ENCODE assay signal across 21 cellular contexts in the genomic region with DNA sequence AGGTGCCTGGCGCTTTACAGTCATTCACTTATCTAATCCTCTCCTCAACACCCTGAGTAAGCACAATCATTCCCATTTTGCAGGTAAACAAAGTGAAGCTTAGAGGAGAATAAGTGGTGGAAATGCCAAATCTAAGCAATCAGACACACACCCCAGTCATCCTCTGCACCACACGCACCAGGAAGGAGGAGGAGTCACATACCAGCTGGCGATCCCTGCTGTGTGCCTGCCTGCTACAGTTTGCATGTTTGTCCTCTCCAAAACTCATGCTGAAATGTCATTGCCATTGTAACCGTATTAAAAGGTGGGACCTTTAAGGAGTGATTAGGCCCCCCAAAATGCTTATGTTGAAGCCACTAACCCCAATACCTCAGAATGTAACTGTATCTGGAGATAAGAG.
"Had no signal": no experiment of that assay in that cellular context is flagged by ENCODE, and none has a peak within 500 bp of the region (broad histone marks: within the 10 kb centered on the region; RNA-seq: fewer than 3 reads in every experiment).

No MANE protein-coding gene starts in this region.

- H3K4me1 ChIP-seq: adrenal gland, gastrocnemius medialis, heart right ventricle, right atrium auricular region, tibial nerve, uterus had no signal

- H3K27ac Mint-ChIP-seq: activated B cell treated with CpG ODN at 0.5 μM for 24 hours; activated CD8-positive, alpha-beta T cell treated with anti-CD3 and anti-CD28 coated beads for 36 hours; activated naive CD4-positive, alpha-beta T cell treated with anti-CD3 and anti-CD28 coated beads, Interleukin-2, amount 50 U/mL, for 24 hours; memory B cell; nephron; progenitor cell of endocrine pancreas; stimulated activated memory B cell treated with anti-CD40 and anti-IgM and Interleukin-4, amounts not matched to agents 10 μg/mL and 1 μg/mL and 100 μg/mL, for 72 hours had no signal

- H3K9me3 Mint-ChIP-seq: activated B cell treated with CpG ODN at 0.5 μM for 24 hours; activated CD8-positive, alpha-beta T cell treated with anti-CD3 and anti-CD28 coated beads for 36 hours; activated naive CD4-positive, alpha-beta T cell treated with anti-CD3 and anti-CD28 coated beads, Interleukin-2, amount 50 U/mL, for 24 hours; activated T-cell treated with anti-CD3 and anti-CD28 coated beads, Interleukin-2, amount 50 U/mL, for 4 hours; nephron; stimulated activated memory B cell treated with anti-CD40 and anti-IgM and Interleukin-4, amounts not matched to agents 10 μg/mL and 1 μg/mL and 100 μg/mL, for 72 hours had no signal

- H3K27me3 ChIP-seq: adrenal gland, gastrocnemius medialis, heart right ventricle, right atrium auricular region, tibial nerve, uterus had no signal

- H3K36me3 Mint-ChIP-seq: activated naive CD4-positive, alpha-beta T cell treated with anti-CD3 and anti-CD28 coated beads, Interleukin-2, amount 50 U/mL, for 24 hours; memory B cell; stimulated activated memory B cell treated with anti-CD40 and anti-IgM and Interleukin-4, amounts not matched to agents 10 μg/mL and 1 μg/mL and 100 μg/mL, for 72 hours had no signal

- FAIRE-seq: TTC549 had no signal

- H3K9me3 ChIP-seq: adrenal gland, gastrocnemius medialis, heart right ventricle, right atrium auricular region, tibial nerve, uterus had no signal

- H3K36me3 ChIP-seq: adrenal gland, gastrocnemius medialis, heart right ventricle, right atrium auricular region, tibial nerve, uterus had no signal

- H3K27ac ChIP-seq: adrenal gland, gastrocnemius medialis, heart right ventricle, right atrium auricular region, tibial nerve, uterus had no signal

- H3K4me1 Mint-ChIP-seq: activated B cell treated with CpG ODN at 0.5 μM for 24 hours; activated naive CD4-positive, alpha-beta T cell treated with anti-CD3 and anti-CD28 coated beads, Interleukin-2, amount 50 U/mL, for 24 hours; memory B cell; nephron; stimulated activated memory B cell treated with anti-CD40 and anti-IgM and Interleukin-4, amounts not matched to agents 10 μg/mL and 1 μg/mL and 100 μg/mL, for 72 hours had no signal

- ATAC-seq: activated CD8-positive, alpha-beta T cell treated with anti-CD3 and anti-CD28 coated beads for 36 hours; activated T-cell treated with anti-CD3 and anti-CD28 coated beads, Interleukin-2, amount 50 U/mL, for 4 hours; gastrocnemius medialis; heart right ventricle; left ventricle myocardium superior; stimulated activated memory B cell treated with anti-CD40 and anti-IgM and Interleukin-4, amounts not matched to agents 10 μg/mL and 1 μg/mL and 100 μg/mL, for 72 hours had no signal

- H3K4me3 ChIP-seq: adrenal gland, gastrocnemius medialis, heart right ventricle, right atrium auricular region, tibial nerve, uterus had no signal

- DNase-seq: activated B cell treated with CpG ODN at 0.5 μM for 24 hours; activated CD4-positive, alpha-beta T cell treated with anti-CD3 and anti-CD28 coated beads for 48 hours; activated CD8-positive, alpha-beta T cell treated with anti-CD3 and anti-CD28 coated beads for 36 hours; activated effector memory CD4-positive, alpha-beta T cell treated with anti-CD3 and anti-CD28 coated beads, Interleukin-2, amount 50 U/mL, for 16 hours; activated T-cell treated with anti-CD3 and anti-CD28 coated beads, Interleukin-2, amount 50 U/mL, for 4 hours; adrenal gland; erythroblast; gastrocnemius medialis; heart right ventricle; left ventricle myocardium superior; occipital lobe; stimulated activated CD4-positive, alpha-beta T cell treated with anti-CD3 and anti-CD28 coated beads, Interleukin-2, amount 100 ng/mL, for 48 hours; uterus had no signal

- H3K4me3 Mint-ChIP-seq: activated B cell treated with CpG ODN at 0.5 μM for 24 hours; activated CD8-positive, alpha-beta T cell treated with anti-CD3 and anti-CD28 coated beads for 36 hours; activated naive CD4-positive, alpha-beta T cell treated with anti-CD3 and anti-CD28 coated beads, Interleukin-2, amount 50 U/mL, for 24 hours; activated T-cell treated with anti-CD3 and anti-CD28 coated beads, Interleukin-2, amount 50 U/mL, for 4 hours; memory B cell; nephron; stimulated activated memory B cell treated with anti-CD40 and anti-IgM and Interleukin-4, amounts not matched to agents 10 μg/mL and 1 μg/mL and 100 μg/mL, for 72 hours had no signal
